ENCODE assay signal across 28 cellular contexts in the genomic region with DNA sequence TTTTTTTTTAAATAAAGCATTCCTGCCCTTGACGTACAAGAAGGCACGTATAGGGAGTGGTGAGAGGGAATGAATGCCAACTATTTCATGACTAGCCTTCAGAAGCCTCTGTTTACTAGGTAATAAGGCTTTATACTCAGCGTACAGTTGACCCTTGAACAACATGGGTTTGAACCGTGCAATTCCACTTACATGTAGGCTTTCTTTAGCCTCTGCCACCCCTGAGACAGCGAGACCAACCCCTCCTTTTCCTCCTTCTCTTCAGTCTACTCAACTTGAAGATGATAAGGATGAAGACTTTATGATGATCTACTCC. TPM values are rescaled to one million over a fixed set of nuclear protein-coding genes. Genes with fewer than 3 reads are reported as not detected.
DNase-seq lines count a peak whose midpoint lies in the region; ATAC-seq and TF ChIP-seq lines count a peak whose summit lies in the region.
"Had no signal": no experiment of that assay in that cellular context is flagged by ENCODE, and none has a peak within 500 bp of the region (broad histone marks: within the 10 kb centered on the region; RNA-seq: fewer than 3 reads in every experiment).

No MANE protein-coding gene starts in this region.

- H3K27me3 Mint-ChIP-seq in activated T-cell treated with anti-CD3 and anti-CD28 coated beads, Interleukin-2, amount 50 U/mL, for 24 hours = no peaks in the 10 kb centered on the region
- H3K27me3 Mint-ChIP-seq in activated T-cell treated with anti-CD3 and anti-CD28 coated beads, Interleukin-2, amount 50 U/mL, for 4 hours (ENCODE audit: low read depth) = no peaks in the 10 kb centered on the region
- H3K27me3 Mint-ChIP-seq in CD8-positive, alpha-beta T cell (ENCODE audit: low read depth) = no peaks in the 10 kb centered on the region
- H3K27me3 Mint-ChIP-seq in activated naive CD8-positive, alpha-beta T cell = no peaks in the 10 kb centered on the region
- H3K27me3 Mint-ChIP-seq: activated B cell treated with CpG ODN at 0.5 μM for 24 hours had no signal

- no peak for ATAC-seq in activated T-cell treated with anti-CD3 and anti-CD28 coated beads, Interleukin-2, amount 50 U/mL, for 4 hours
- ATAC-seq in CD8-positive, alpha-beta T cell = no peak
- ATAC-seq in mucosa of descending colon (peak; percentile 85), HG02642 (IDR thresholded peaks at IDR 0.05; ENCODE audit: poor library complexity, unreplicated experiment) (no peak)

- H3K27me3 ChIP-seq in CD8-positive, alpha-beta T cell (ENCODE audit: insufficient read depth, low read length) = no peaks in the 10 kb centered on the region
- H3K27me3 ChIP-seq: testis, vagina had no signal

- no peak overlapping the region for H3K4me3 Mint-ChIP-seq in activated T-cell treated with anti-CD3 and anti-CD28 coated beads, Interleukin-2, amount 50 U/mL, for 24 hours
- no peak overlapping the region for H3K4me3 Mint-ChIP-seq in activated T-cell treated with anti-CD3 and anti-CD28 coated beads, Interleukin-2, amount 50 U/mL, for 4 hours
- peak overlapping the region; percentile 39 for H3K4me3 Mint-ChIP-seq in CD8-positive, alpha-beta T cell
- H3K4me3 Mint-ChIP-seq in activated naive CD8-positive, alpha-beta T cell = no peak overlapping the region
- H3K4me3 Mint-ChIP-seq: activated B cell treated with CpG ODN at 0.5 μM for 24 hours, CD14-positive monocyte, HFFc6 had no signal

- no peak for DNase-seq in activated T-cell treated with anti-CD3 and anti-CD28 coated beads, Interleukin-2, amount 50 U/mL, for 24 hours
- DNase-seq in activated T-cell treated with anti-CD3 and anti-CD28 coated beads, Interleukin-2, amount 50 U/mL, for 4 hours = no peak
- DNase-seq in CD8-positive, alpha-beta T cell = no peak
- DNase-seq in mucosa of descending colon (peak in 1 of 3 donors; percentile 52), NCI-H146 (lab: John Stamatoyannopoulos, UW) (no peak), coronary artery (ENCODE audit: low spot score) (no peak)
- DNase-seq: activated B cell treated with CpG ODN at 0.5 μM for 24 hours; activated CD8-positive, alpha-beta memory T cell treated with anti-CD3 and anti-CD28 coated beads, Interleukin-2, amount 50 U/mL, for 4 hours; activated effector memory CD4-positive, alpha-beta T cell treated with anti-CD3 and anti-CD28 coated beads, Interleukin-2, amount 50 U/mL, for 16 hours; amniotic stem cell; effector CD4-positive, alpha-beta T cell; GOT3; HFFc6; hippocampal formation; NCI-H1092; NCI-H187 treated with DMSO at 0.1 percent for 48 hours; NCI-H2171; NCI-H510A; stimulated activated naive CD4-positive, alpha-beta T cell treated with Interleukin-2 at 50 U/mL for 16 hours; T-helper 1 cell; testis had no signal

- no peaks in the 10 kb centered on the region for H3K9me3 ChIP-seq in CD8-positive, alpha-beta T cell (ENCODE audit: low read length)
- H3K9me3 ChIP-seq in mucosa of descending colon = no peaks in the 10 kb centered on the region
- H3K9me3 ChIP-seq: testis, vagina had no signal

- CTCF ChIA-PET in CD8-positive, alpha-beta T cell (lab: Charles Lee) = interaction anchor here (1.0 to 2.1 kb wide), 2 partner anchors 28 to 34 kb away, joined by 3 to 8 read pairs; no protein-coding TSS in a partner anchor

- H3K4me3 ChIP-seq in CD8-positive, alpha-beta T cell (ENCODE audit: low read depth, low read length) = no peak overlapping the region
- no peak overlapping the region for H3K4me3 ChIP-seq in mucosa of descending colon
- no peak overlapping the region for H3K4me3 ChIP-seq in coronary artery
- H3K4me3 ChIP-seq: skin epidermis, testis, vagina had no signal

- peaks cover 69% of the 10 kb centered on the region for H3K36me3 Mint-ChIP-seq in activated T-cell treated with anti-CD3 and anti-CD28 coated beads, Interleukin-2, amount 50 U/mL, for 24 hours (ENCODE audit: low read depth)
- H3K36me3 Mint-ChIP-seq in activated T-cell treated with anti-CD3 and anti-CD28 coated beads, Interleukin-2, amount 50 U/mL, for 4 hours (ENCODE audit: insufficient read depth) = peaks cover 15% of the 10 kb centered on the region
- H3K36me3 Mint-ChIP-seq in CD8-positive, alpha-beta T cell = peaks cover 62% of the 10 kb centered on the region
- peaks cover 9% of the 10 kb centered on the region for H3K36me3 Mint-ChIP-seq in activated naive CD8-positive, alpha-beta T cell

- intact Hi-C loops in CD8-positive, alpha-beta T cell (cut with DNase I, micrococcal nuclease) = loop anchor here in 1 of 2 experiments (5.0 kb wide), 1 partner anchor 34 kb away; no protein-coding TSS in a partner anchor
- intact Hi-C loops in mucosa of descending colon (cut with DNase I, micrococcal nuclease) = no loop called here

- H3K9me3 Mint-ChIP-seq in activated T-cell treated with anti-CD3 and anti-CD28 coated beads, Interleukin-2, amount 50 U/mL, for 24 hours = no peaks in the 10 kb centered on the region
- H3K9me3 Mint-ChIP-seq in activated T-cell treated with anti-CD3 and anti-CD28 coated beads, Interleukin-2, amount 50 U/mL, for 4 hours = no peaks in the 10 kb centered on the region
- H3K9me3 Mint-ChIP-seq in CD8-positive, alpha-beta T cell = no peaks in the 10 kb centered on the region
- H3K9me3 Mint-ChIP-seq in activated naive CD8-positive, alpha-beta T cell (ENCODE audit: low read depth) = no peaks in the 10 kb centered on the region
- H3K9me3 Mint-ChIP-seq: activated B cell treated with CpG ODN at 0.5 μM for 24 hours, CD14-positive monocyte, HFFc6 had no signal

- H3K27ac Mint-ChIP-seq in activated T-cell treated with anti-CD3 and anti-CD28 coated beads, Interleukin-2, amount 50 U/mL, for 24 hours = peak overlapping the region; percentile 81
- H3K27ac Mint-ChIP-seq in CD8-positive, alpha-beta T cell = peak overlapping the region; percentile 80
- peak overlapping the region; percentile 95 for H3K27ac Mint-ChIP-seq in activated naive CD8-positive, alpha-beta T cell
- H3K27ac Mint-ChIP-seq: HFFc6 had no signal

- no peak for TF ChIP-seq CTCF in CD8-positive, alpha-beta T cell (IDR thresholded peaks at IDR 0.05)
- TF ChIP-seq CTCF in mucosa of descending colon (IDR thresholded peaks at IDR 0.05) = no peak
- TF ChIP-seq CTCF in coronary artery (IDR thresholded peaks at IDR 0.05) = no peak

- H3K27ac ChIP-seq in CD8-positive, alpha-beta T cell (ENCODE audit: low read depth, low read length) = no peak overlapping the region
- no peak overlapping the region for H3K27ac ChIP-seq in coronary artery
- H3K27ac ChIP-seq: epithelial cell of prostate, parathyroid adenoma, skin epidermis, testis, vagina had no signal

- H3K36me3 ChIP-seq in CD8-positive, alpha-beta T cell (ENCODE audit: insufficient read depth, low read length) = no peaks in the 10 kb centered on the region
- no peaks in the 10 kb centered on the region for H3K36me3 ChIP-seq in mucosa of descending colon (ENCODE audit: low read depth)
- H3K36me3 ChIP-seq: vagina had no signal

- H3K4me1 ChIP-seq in CD8-positive, alpha-beta T cell (ENCODE audit: insufficient read depth, low read length) = peaks cover 87% of the 10 kb centered on the region
- peaks cover 45% of the 10 kb centered on the region for H3K4me1 ChIP-seq in mucosa of descending colon (ENCODE audit: low read depth)
- H3K4me1 ChIP-seq: parathyroid adenoma, testis had no signal

- peaks cover 81% of the 10 kb centered on the region for H3K4me1 Mint-ChIP-seq in activated T-cell treated with anti-CD3 and anti-CD28 coated beads, Interleukin-2, amount 50 U/mL, for 24 hours (ENCODE audit: low read depth)
- H3K4me1 Mint-ChIP-seq in activated T-cell treated with anti-CD3 and anti-CD28 coated beads, Interleukin-2, amount 50 U/mL, for 4 hours (ENCODE audit: low read depth) = peaks cover 80% of the 10 kb centered on the region
- H3K4me1 Mint-ChIP-seq in CD8-positive, alpha-beta T cell (ENCODE audit: low read depth) = peaks cover 77% of the 10 kb centered on the region
- H3K4me1 Mint-ChIP-seq in activated naive CD8-positive, alpha-beta T cell (ENCODE audit: low read depth) = peaks cover 87% of the 10 kb centered on the region

- POLR2A ChIA-PET in CD8-positive, alpha-beta T cell (lab: Charles Lee) = interaction anchor here (0.6 to 15.2 kb wide), 7 partner anchors 10 to 96 kb away, joined by 3 to 239 read pairs (median 3); partner anchors contain the start of gene CDC42SE2

RNA-seq across cellular contexts. Expression of gene CDC42SE2, which starts 22.5 kb away (rescaled TPM):
- total RNA-seq in activated T-cell treated with anti-CD3 and anti-CD28 coated beads, Interleukin-2, amount 50 U/mL, for 4 hours = 100 to 1,000 TPM in 1 of 3 donors, 10 to 100 TPM in 2; 89.3 to 103 (median 97.5) TPM
- total RNA-seq in CD8-positive, alpha-beta T cell = 100 to 1,000 TPM; 340 to 348 TPM
- total RNA-seq in mucosa of descending colon = 100 to 1,000 TPM in 2 of 3 donors, 10 to 100 TPM in 1; 60.5 to 116 (median 101) TPM
